1 cellular context compared by ENCODE assay signal in genomic region chr5:113513384-113514262, GRCh38.
TF ChIP-seq lines count a peak whose summit lies in the region.

Gene YTHDC2, plus strand, starts transcription at chr5:113513694. Its CDS starts 202 bp downstream, at chr5:113513896.

TF ChIP-seq in HEK293, 187 proteins besides CTCF, POLR2A, EP300 and RAD21 (continued from another document and continues in another):
- TF ChIP-seq, protein P1, sequence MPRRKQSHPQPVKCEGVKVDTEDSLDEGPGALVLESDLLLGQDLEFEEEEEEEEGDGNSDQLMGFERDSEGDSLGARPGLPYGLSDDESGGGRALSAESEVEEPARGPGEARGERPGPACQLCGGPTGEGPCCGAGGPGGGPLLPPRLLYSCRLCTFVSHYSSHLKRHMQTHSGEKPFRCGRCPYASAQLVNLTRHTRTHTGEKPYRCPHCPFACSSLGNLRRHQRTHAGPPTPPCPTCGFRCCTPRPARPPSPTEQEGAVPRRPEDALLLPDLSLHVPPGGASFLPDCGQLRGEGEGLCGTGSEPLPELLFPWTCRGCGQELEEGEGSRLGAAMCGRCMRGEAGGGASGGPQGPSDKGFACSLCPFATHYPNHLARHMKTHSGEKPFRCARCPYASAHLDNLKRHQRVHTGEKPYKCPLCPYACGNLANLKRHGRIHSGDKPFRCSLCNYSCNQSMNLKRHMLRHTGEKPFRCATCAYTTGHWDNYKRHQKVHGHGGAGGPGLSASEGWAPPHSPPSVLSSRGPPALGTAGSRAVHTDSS (tag by site-specific recombination; IDR thresholded peaks at IDR 0.05), result peak; percentile 19; the same call in 1 of the 2 replicates
- no peak for TF ChIP-seq TCF7L2 (IDR thresholded peaks at IDR 0.05; ENCODE audit: borderline replicate concordance, low read depth, low read length)
- TF ChIP-seq, protein P2, sequence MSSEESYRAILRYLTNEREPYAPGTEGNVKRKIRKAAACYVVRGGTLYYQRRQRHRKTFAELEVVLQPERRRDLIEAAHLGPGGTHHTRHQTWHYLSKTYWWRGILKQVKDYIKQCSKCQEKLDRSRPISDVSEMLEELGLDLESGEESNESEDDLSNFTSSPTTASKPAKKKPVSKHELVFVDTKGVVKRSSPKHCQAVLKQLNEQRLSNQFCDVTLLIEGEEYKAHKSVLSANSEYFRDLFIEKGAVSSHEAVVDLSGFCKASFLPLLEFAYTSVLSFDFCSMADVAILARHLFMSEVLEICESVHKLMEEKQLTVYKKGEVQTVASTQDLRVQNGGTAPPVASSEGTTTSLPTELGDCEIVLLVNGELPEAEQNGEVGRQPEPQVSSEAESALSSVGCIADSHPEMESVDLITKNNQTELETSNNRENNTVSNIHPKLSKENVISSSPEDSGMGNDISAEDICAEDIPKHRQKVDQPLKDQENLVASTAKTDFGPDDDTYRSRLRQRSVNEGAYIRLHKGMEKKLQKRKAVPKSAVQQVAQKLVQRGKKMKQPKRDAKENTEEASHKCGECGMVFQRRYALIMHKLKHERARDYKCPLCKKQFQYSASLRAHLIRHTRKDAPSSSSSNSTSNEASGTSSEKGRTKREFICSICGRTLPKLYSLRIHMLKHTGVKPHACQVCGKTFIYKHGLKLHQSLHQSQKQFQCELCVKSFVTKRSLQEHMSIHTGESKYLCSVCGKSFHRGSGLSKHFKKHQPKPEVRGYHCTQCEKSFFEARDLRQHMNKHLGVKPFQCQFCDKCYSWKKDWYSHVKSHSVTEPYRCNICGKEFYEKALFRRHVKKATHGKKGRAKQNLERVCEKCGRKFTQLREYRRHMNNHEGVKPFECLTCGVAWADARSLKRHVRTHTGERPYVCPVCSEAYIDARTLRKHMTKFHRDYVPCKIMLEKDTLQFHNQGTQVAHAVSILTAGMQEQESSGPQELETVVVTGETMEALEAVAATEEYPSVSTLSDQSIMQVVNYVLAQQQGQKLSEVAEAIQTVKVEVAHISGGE (tag by site-specific recombination; conservative IDR thresholded peaks at IDR 0.05; ENCODE audit: low read depth), result 0 out of 2 replicates have a peak, but pooled peaks have one; percentile 6
- TF ChIP-seq ZNF658 (tag by site-specific recombination; IDR thresholded peaks at IDR 0.05), result no peak
- TF ChIP-seq, protein P3, sequence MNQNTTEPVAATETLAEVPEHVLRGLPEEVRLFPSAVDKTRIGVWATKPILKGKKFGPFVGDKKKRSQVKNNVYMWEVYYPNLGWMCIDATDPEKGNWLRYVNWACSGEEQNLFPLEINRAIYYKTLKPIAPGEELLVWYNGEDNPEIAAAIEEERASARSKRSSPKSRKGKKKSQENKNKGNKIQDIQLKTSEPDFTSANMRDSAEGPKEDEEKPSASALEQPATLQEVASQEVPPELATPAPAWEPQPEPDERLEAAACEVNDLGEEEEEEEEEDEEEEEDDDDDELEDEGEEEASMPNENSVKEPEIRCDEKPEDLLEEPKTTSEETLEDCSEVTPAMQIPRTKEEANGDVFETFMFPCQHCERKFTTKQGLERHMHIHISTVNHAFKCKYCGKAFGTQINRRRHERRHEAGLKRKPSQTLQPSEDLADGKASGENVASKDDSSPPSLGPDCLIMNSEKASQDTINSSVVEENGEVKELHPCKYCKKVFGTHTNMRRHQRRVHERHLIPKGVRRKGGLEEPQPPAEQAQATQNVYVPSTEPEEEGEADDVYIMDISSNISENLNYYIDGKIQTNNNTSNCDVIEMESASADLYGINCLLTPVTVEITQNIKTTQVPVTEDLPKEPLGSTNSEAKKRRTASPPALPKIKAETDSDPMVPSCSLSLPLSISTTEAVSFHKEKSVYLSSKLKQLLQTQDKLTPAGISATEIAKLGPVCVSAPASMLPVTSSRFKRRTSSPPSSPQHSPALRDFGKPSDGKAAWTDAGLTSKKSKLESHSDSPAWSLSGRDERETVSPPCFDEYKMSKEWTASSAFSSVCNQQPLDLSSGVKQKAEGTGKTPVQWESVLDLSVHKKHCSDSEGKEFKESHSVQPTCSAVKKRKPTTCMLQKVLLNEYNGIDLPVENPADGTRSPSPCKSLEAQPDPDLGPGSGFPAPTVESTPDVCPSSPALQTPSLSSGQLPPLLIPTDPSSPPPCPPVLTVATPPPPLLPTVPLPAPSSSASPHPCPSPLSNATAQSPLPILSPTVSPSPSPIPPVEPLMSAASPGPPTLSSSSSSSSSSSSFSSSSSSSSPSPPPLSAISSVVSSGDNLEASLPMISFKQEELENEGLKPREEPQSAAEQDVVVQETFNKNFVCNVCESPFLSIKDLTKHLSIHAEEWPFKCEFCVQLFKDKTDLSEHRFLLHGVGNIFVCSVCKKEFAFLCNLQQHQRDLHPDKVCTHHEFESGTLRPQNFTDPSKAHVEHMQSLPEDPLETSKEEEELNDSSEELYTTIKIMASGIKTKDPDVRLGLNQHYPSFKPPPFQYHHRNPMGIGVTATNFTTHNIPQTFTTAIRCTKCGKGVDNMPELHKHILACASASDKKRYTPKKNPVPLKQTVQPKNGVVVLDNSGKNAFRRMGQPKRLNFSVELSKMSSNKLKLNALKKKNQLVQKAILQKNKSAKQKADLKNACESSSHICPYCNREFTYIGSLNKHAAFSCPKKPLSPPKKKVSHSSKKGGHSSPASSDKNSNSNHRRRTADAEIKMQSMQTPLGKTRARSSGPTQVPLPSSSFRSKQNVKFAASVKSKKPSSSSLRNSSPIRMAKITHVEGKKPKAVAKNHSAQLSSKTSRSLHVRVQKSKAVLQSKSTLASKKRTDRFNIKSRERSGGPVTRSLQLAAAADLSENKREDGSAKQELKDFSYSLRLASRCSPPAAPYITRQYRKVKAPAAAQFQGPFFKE (tag by site-specific recombination; IDR thresholded peaks at IDR 0.05; ENCODE audit: borderline replicate concordance), result no peak
- TF ChIP-seq, protein P4, sequence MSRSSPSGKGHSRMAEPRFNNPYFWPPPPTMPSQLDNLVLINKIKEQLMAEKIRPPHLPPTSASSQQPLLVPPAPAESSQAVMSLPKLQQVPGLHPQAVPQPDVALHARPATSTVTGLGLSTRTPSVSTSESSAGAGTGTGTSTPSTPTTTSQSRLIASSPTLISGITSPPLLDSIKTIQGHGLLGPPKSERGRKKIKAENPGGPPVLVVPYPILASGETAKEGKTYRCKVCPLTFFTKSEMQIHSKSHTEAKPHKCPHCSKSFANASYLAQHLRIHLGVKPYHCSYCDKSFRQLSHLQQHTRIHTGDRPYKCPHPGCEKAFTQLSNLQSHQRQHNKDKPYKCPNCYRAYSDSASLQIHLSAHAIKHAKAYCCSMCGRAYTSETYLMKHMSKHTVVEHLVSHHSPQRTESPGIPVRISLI (tag by site-specific recombination; IDR thresholded peaks at IDR 0.05), result no peak
- no peak for TF ChIP-seq REPIN1 (tag by site-specific recombination; IDR thresholded peaks at IDR 0.05; ENCODE audit: low read depth)
- TF ChIP-seq ZNF677 (tag by site-specific recombination; IDR thresholded peaks at IDR 0.05), result no peak
- TF ChIP-seq, protein P5, sequence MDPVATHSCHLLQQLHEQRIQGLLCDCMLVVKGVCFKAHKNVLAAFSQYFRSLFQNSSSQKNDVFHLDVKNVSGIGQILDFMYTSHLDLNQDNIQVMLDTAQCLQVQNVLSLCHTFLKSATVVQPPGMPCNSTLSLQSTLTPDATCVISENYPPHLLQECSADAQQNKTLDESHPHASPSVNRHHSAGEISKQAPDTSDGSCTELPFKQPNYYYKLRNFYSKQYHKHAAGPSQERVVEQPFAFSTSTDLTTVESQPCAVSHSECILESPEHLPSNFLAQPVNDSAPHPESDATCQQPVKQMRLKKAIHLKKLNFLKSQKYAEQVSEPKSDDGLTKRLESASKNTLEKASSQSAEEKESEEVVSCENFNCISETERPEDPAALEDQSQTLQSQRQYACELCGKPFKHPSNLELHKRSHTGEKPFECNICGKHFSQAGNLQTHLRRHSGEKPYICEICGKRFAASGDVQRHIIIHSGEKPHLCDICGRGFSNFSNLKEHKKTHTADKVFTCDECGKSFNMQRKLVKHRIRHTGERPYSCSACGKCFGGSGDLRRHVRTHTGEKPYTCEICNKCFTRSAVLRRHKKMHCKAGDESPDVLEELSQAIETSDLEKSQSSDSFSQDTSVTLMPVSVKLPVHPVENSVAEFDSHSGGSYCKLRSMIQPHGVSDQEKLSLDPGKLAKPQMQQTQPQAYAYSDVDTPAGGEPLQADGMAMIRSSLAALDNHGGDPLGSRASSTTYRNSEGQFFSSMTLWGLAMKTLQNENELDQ (tag by site-specific recombination; IDR thresholded peaks at IDR 0.05; ENCODE audit: low read depth), result no peak
- TF ChIP-seq, protein P6, sequence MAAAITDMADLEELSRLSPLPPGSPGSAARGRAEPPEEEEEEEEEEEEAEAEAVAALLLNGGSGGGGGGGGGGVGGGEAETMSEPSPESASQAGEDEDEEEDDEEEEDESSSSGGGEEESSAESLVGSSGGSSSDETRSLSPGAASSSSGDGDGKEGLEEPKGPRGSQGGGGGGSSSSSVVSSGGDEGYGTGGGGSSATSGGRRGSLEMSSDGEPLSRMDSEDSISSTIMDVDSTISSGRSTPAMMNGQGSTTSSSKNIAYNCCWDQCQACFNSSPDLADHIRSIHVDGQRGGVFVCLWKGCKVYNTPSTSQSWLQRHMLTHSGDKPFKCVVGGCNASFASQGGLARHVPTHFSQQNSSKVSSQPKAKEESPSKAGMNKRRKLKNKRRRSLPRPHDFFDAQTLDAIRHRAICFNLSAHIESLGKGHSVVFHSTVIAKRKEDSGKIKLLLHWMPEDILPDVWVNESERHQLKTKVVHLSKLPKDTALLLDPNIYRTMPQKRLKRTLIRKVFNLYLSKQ (tag by site-specific recombination; IDR thresholded peaks at IDR 0.05; ENCODE audit: borderline replicate concordance), result no peak
- no peak for TF ChIP-seq ZNF341 (tag by site-specific recombination; IDR thresholded peaks at IDR 0.05; ENCODE audit: low read depth)
- TF ChIP-seq, protein P7, sequence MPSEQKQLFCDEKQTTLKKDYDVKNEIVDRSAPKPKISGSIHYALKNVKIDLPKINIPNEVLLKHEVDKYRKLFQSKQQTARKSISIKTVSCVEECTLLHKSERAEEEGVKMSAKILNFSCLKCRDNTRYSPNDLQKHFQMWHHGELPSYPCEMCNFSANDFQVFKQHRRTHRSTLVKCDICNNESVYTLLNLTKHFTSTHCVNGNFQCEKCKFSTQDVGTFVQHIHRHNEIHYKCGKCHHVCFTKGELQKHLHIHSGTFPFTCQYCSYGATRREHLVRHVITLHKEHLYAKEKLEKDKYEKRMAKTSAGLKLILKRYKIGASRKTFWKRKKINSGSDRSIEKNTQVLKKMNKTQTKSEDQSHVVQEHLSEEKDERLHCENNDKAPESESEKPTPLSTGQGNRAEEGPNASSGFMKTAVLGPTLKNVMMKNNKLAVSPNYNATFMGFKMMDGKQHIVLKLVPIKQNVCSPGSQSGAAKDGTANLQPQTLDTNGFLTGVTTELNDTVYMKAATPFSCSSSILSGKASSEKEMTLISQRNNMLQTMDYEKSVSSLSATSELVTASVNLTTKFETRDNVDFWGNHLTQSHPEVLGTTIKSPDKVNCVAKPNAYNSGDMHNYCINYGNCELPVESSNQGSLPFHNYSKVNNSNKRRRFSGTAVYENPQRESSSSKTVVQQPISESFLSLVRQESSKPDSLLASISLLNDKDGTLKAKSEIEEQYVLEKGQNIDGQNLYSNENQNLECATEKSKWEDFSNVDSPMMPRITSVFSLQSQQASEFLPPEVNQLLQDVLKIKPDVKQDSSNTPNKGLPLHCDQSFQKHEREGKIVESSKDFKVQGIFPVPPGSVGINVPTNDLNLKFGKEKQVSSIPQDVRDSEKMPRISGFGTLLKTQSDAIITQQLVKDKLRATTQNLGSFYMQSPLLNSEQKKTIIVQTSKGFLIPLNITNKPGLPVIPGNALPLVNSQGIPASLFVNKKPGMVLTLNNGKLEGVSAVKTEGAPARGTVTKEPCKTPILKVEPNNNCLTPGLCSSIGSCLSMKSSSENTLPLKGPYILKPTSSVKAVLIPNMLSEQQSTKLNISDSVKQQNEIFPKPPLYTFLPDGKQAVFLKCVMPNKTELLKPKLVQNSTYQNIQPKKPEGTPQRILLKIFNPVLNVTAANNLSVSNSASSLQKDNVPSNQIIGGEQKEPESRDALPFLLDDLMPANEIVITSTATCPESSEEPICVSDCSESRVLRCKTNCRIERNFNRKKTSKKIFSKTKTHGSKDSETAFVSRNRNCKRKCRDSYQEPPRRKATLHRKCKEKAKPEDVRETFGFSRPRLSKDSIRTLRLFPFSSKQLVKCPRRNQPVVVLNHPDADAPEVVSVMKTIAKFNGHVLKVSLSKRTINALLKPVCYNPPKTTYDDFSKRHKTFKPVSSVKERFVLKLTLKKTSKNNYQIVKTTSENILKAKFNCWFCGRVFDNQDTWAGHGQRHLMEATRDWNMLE (tag by site-specific recombination; conservative IDR thresholded peaks at IDR 0.05; ENCODE audit: low read depth), result peak; percentile 60
- TF ChIP-seq ZBTB26 (tag by site-specific recombination; optimal IDR thresholded peaks at IDR 0.05), result peak; percentile 91
- no peak for TF ChIP-seq ZNF23 (tag by site-specific recombination; IDR thresholded peaks at IDR 0.05; ENCODE audit: borderline replicate concordance)
- no peak for TF ChIP-seq ZNF624 (tag by site-specific recombination; IDR thresholded peaks at IDR 0.05)
- TF ChIP-seq ZNF169 (tag by site-specific recombination; IDR thresholded peaks at IDR 0.05), result no peak
- peak; percentile 71 for TF ChIP-seq ZFP69B (tag by site-specific recombination; IDR thresholded peaks at IDR 0.05)
- peak; percentile 61; the same call in 1 of the 2 replicates for TF ChIP-seq ZNF394 (tag by site-specific recombination; IDR thresholded peaks at IDR 0.05; ENCODE audit: borderline replicate concordance)
- no peak for TF ChIP-seq ZNF521 (tag by site-specific recombination; IDR thresholded peaks at IDR 0.05)
- TF ChIP-seq ZNF660 (tag by site-specific recombination; IDR thresholded peaks at IDR 0.05), result peak; percentile 64
- TF ChIP-seq, protein P8, sequence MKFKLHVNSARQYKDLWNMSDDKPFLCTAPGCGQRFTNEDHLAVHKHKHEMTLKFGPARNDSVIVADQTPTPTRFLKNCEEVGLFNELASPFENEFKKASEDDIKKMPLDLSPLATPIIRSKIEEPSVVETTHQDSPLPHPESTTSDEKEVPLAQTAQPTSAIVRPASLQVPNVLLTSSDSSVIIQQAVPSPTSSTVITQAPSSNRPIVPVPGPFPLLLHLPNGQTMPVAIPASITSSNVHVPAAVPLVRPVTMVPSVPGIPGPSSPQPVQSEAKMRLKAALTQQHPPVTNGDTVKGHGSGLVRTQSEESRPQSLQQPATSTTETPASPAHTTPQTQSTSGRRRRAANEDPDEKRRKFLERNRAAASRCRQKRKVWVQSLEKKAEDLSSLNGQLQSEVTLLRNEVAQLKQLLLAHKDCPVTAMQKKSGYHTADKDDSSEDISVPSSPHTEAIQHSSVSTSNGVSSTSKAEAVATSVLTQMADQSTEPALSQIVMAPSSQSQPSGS (tag by site-specific recombination; IDR thresholded peaks at IDR 0.05; ENCODE audit: low read depth), result peak; percentile 100
- TF ChIP-seq ZNF621 (tag by site-specific recombination; IDR thresholded peaks at IDR 0.05), result no peak
- TF ChIP-seq ZBTB17 (tag by site-specific recombination; IDR thresholded peaks at IDR 0.05), result peak; percentile 97
